ENCODE assay signal across 1 cellular context in genomic region chr13:35882722-35883497, GRCh38.
TF ChIP-seq lines count a peak whose summit lies in the region.

No MANE protein-coding gene starts in this region.

TF ChIP-seq in IMR-90, 13 proteins besides CTCF, POLR2A, EP300 and RAD21:
- TF ChIP-seq, protein P1, sequence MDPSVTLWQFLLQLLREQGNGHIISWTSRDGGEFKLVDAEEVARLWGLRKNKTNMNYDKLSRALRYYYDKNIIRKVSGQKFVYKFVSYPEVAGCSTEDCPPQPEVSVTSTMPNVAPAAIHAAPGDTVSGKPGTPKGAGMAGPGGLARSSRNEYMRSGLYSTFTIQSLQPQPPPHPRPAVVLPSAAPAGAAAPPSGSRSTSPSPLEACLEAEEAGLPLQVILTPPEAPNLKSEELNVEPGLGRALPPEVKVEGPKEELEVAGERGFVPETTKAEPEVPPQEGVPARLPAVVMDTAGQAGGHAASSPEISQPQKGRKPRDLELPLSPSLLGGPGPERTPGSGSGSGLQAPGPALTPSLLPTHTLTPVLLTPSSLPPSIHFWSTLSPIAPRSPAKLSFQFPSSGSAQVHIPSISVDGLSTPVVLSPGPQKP (IDR thresholded peaks at IDR 0.05; ENCODE audit: borderline replicate concordance, low read depth, low read length) = no peak
- TF ChIP-seq RCOR1 (IDR thresholded peaks at IDR 0.05; ENCODE audit: insufficient replicate concordance, low read length) (no peak), SMC3 (IDR thresholded peaks at IDR 0.05; ENCODE audit: low read depth, low read length) (no peak), CHD1 (IDR thresholded peaks at IDR 0.05; ENCODE audit: low read depth, low read length) (no peak), NFE2L2 (IDR thresholded peaks at IDR 0.05; ENCODE audit: low read depth, low read length) (no peak), CEBPB (IDR thresholded peaks at IDR 0.05; ENCODE audit: low read depth, low read length) (no peak), RFX5 (IDR thresholded peaks at IDR 0.05; ENCODE audit: low read depth, low read length) (no peak), MAZ (IDR thresholded peaks at IDR 0.05; ENCODE audit: borderline replicate concordance, low read depth, low read length) (no peak), MXI1 (IDR thresholded peaks at IDR 0.05; ENCODE audit: borderline replicate concordance, low read depth, low read length) (no peak), FOS (IDR thresholded peaks at IDR 0.05; ENCODE audit: low read depth, low read length) (no peak), BHLHE40 (IDR thresholded peaks at IDR 0.05; ENCODE audit: low read depth, low read length) (no peak), MAFK (IDR thresholded peaks at IDR 0.05; ENCODE audit: low read depth, low read length) (no peak)
- TF ChIP-seq, protein P2, sequence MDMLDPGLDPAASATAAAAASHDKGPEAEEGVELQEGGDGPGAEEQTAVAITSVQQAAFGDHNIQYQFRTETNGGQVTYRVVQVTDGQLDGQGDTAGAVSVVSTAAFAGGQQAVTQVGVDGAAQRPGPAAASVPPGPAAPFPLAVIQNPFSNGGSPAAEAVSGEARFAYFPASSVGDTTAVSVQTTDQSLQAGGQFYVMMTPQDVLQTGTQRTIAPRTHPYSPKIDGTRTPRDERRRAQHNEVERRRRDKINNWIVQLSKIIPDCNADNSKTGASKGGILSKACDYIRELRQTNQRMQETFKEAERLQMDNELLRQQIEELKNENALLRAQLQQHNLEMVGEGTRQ (IDR thresholded peaks at IDR 0.05; ENCODE audit: low read depth, low read length) = no peak
